Comparison of ENCODE assay signal across 1 cellular context in the genomic region with DNA sequence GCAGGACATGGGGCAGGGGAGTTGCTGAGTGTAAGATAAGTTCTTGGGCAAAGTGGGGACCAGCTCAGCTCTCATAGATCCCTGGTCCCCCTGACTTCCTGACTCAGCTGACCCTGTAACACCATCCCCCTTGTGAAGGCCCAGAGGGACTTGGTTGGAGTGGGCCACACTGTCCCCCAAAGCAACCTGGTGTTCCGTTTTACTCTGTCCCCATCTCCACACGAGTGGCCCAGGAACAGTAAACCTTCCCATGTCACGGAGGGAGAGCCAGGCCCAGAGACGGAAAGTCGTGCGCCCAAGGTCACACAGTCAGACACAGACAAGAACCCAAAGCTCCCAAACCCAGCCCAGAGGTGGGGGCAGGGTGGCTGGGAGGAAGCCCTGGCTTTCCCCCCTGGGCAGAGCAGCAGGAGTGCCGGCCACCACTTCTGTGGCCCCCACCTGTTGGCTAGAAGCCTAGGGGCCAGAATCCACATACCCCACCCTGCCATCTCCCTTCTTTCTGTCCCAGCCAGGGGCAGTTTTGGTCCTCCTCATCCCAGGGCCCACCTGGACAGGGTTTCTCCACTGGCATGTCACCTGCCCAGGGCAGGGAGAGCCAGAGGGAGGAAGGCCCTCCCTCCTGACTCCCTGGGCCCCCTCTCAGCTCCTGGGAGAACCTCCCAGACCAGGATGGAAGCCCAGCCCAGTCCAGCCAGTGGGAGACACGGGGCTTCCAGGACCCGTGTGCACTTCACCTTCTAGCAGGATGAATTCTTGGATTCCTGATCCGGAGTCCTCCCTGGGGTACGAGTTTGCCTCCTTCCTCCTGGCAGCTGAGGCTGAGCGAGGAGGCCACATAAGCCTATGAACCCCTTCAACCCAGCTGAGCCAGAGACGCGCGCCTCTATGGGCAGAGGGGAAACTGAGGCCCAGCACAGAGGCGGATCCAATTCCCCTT.
A peak's percentile ranks its signal among the peaks of the same experiment; 100 is the strongest.
TF ChIP-seq lines count a peak whose summit lies in the region.

No MANE protein-coding gene starts in this region.

TF ChIP-seq in HepG2, 621 proteins besides CTCF, POLR2A, EP300 and RAD21 (continues in another document):
- TF ChIP-seq, protein P1, sequence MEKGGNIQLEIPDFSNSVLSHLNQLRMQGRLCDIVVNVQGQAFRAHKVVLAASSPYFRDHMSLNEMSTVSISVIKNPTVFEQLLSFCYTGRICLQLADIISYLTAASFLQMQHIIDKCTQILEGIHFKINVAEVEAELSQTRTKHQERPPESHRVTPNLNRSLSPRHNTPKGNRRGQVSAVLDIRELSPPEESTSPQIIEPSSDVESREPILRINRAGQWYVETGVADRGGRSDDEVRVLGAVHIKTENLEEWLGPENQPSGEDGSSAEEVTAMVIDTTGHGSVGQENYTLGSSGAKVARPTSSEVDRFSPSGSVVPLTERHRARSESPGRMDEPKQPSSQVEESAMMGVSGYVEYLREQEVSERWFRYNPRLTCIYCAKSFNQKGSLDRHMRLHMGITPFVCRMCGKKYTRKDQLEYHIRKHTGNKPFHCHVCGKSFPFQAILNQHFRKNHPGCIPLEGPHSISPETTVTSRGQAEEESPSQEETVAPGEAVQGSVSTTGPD (CRISPR knock-in tag; IDR thresholded peaks at IDR 0.05) = no peak
- no peak for TF ChIP-seq GABPA (IDR thresholded peaks at IDR 0.05; ENCODE audit: low read depth, low read length)
- TF ChIP-seq GABPA (CRISPR knock-in tag; IDR thresholded peaks at IDR 0.05; ENCODE audit: low read depth) = no peak
- TF ChIP-seq, protein P2, sequence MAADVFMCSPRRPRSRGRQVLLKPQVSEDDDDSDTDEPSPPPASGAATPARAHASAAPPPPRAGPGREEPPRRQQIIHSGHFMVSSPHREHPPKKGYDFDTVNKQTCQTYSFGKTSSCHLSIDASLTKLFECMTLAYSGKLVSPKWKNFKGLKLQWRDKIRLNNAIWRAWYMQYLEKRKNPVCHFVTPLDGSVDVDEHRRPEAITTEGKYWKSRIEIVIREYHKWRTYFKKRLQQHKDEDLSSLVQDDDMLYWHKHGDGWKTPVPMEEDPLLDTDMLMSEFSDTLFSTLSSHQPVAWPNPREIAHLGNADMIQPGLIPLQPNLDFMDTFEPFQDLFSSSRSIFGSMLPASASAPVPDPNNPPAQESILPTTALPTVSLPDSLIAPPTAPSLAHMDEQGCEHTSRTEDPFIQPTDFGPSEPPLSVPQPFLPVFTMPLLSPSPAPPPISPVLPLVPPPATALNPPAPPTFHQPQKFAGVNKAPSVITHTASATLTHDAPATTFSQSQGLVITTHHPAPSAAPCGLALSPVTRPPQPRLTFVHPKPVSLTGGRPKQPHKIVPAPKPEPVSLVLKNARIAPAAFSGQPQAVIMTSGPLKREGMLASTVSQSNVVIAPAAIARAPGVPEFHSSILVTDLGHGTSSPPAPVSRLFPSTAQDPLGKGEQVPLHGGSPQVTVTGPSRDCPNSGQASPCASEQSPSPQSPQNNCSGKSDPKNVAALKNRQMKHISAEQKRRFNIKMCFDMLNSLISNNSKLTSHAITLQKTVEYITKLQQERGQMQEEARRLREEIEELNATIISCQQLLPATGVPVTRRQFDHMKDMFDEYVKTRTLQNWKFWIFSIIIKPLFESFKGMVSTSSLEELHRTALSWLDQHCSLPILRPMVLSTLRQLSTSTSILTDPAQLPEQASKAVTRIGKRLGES (CRISPR knock-in tag; IDR thresholded peaks at IDR 0.05; ENCODE audit: borderline replicate concordance) = no peak
- no peak for TF ChIP-seq ZNF136 (CRISPR knock-in tag; IDR thresholded peaks at IDR 0.05; ENCODE audit: low read depth)
- TF ChIP-seq ZNF12 (CRISPR knock-in tag; IDR thresholded peaks at IDR 0.05) = no peak
- no peak for TF ChIP-seq ZNF552 (CRISPR knock-in tag; IDR thresholded peaks at IDR 0.05; ENCODE audit: borderline replicate concordance)
- TF ChIP-seq SNAPC4 (CRISPR knock-in tag; IDR thresholded peaks at IDR 0.05) = no peak
- TF ChIP-seq NR2C2 (CRISPR knock-in tag; IDR thresholded peaks at IDR 0.05; ENCODE audit: borderline replicate concordance) = no peak
- TF ChIP-seq KDM6A (CRISPR knock-in tag; IDR thresholded peaks at IDR 0.05; ENCODE audit: low read depth) = no peak
- TF ChIP-seq, protein P3, sequence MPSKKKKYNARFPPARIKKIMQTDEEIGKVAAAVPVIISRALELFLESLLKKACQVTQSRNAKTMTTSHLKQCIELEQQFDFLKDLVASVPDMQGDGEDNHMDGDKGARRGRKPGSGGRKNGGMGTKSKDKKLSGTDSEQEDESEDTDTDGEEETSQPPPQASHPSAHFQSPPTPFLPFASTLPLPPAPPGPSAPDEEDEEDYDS (CRISPR knock-in tag; IDR thresholded peaks at IDR 0.05) = no peak
- no peak for TF ChIP-seq FOSL2 (CRISPR knock-in tag; IDR thresholded peaks at IDR 0.05)
- TF ChIP-seq ZFP36 (IDR thresholded peaks at IDR 0.05; ENCODE audit: borderline replicate concordance, low read depth, low read length, partially characterized antibody) = no peak
- no peak for TF ChIP-seq ZNF550 (CRISPR knock-in tag; IDR thresholded peaks at IDR 0.05; ENCODE audit: borderline replicate concordance)
- no peak for TF ChIP-seq MTF1 (CRISPR knock-in tag; IDR thresholded peaks at IDR 0.05)
- no peak for TF ChIP-seq ATAD3A (CRISPR knock-in tag; IDR thresholded peaks at IDR 0.05)
- no peak for TF ChIP-seq ZNF317 (CRISPR knock-in tag; IDR thresholded peaks at IDR 0.05)
- no peak for TF ChIP-seq SOX6 (IDR thresholded peaks at IDR 0.05)
- TF ChIP-seq SOX6 (CRISPR knock-in tag; IDR thresholded peaks at IDR 0.05) = no peak
- peak; percentile 92 for TF ChIP-seq ZNF768 (CRISPR knock-in tag; IDR thresholded peaks at IDR 0.05)
- TF ChIP-seq ZKSCAN1 (IDR thresholded peaks at IDR 0.05; ENCODE audit: low read length) = no peak
- TF ChIP-seq ZNF263 (CRISPR knock-in tag; IDR thresholded peaks at IDR 0.05) = peak; percentile 92
- TF ChIP-seq ZNF30 (CRISPR knock-in tag; IDR thresholded peaks at IDR 0.05) = no peak
- no peak for TF ChIP-seq DDIT3 (CRISPR knock-in tag; IDR thresholded peaks at IDR 0.05)
- TF ChIP-seq, protein P4, sequence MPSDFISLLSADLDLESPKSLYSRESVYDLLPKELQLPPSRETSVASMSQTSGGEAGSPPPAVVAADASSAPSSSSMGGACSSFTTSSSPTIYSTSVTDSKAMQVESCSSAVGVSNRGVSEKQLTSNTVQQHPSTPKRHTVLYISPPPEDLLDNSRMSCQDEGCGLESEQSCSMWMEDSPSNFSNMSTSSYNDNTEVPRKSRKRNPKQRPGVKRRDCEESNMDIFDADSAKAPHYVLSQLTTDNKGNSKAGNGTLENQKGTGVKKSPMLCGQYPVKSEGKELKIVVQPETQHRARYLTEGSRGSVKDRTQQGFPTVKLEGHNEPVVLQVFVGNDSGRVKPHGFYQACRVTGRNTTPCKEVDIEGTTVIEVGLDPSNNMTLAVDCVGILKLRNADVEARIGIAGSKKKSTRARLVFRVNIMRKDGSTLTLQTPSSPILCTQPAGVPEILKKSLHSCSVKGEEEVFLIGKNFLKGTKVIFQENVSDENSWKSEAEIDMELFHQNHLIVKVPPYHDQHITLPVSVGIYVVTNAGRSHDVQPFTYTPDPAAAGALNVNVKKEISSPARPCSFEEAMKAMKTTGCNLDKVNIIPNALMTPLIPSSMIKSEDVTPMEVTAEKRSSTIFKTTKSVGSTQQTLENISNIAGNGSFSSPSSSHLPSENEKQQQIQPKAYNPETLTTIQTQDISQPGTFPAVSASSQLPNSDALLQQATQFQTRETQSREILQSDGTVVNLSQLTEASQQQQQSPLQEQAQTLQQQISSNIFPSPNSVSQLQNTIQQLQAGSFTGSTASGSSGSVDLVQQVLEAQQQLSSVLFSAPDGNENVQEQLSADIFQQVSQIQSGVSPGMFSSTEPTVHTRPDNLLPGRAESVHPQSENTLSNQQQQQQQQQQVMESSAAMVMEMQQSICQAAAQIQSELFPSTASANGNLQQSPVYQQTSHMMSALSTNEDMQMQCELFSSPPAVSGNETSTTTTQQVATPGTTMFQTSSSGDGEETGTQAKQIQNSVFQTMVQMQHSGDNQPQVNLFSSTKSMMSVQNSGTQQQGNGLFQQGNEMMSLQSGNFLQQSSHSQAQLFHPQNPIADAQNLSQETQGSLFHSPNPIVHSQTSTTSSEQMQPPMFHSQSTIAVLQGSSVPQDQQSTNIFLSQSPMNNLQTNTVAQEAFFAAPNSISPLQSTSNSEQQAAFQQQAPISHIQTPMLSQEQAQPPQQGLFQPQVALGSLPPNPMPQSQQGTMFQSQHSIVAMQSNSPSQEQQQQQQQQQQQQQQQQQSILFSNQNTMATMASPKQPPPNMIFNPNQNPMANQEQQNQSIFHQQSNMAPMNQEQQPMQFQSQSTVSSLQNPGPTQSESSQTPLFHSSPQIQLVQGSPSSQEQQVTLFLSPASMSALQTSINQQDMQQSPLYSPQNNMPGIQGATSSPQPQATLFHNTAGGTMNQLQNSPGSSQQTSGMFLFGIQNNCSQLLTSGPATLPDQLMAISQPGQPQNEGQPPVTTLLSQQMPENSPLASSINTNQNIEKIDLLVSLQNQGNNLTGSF (CRISPR knock-in tag; IDR thresholded peaks at IDR 0.05) = no peak
- TF ChIP-seq ZNF350 (CRISPR knock-in tag; IDR thresholded peaks at IDR 0.05; ENCODE audit: borderline replicate concordance, low read depth) = no peak
- TF ChIP-seq ZNF598 (CRISPR knock-in tag; IDR thresholded peaks at IDR 0.05; ENCODE audit: borderline replicate concordance) = no peak
- no peak for TF ChIP-seq ZNF329 (CRISPR knock-in tag; IDR thresholded peaks at IDR 0.05; ENCODE audit: low read depth)
- TF ChIP-seq CHD4 (IDR thresholded peaks at IDR 0.05; ENCODE audit: borderline replicate concordance, low read length) = no peak
- TF ChIP-seq MED8 (CRISPR knock-in tag; IDR thresholded peaks at IDR 0.05; ENCODE audit: insufficient replicate concordance) = no peak
- TF ChIP-seq, protein P5, sequence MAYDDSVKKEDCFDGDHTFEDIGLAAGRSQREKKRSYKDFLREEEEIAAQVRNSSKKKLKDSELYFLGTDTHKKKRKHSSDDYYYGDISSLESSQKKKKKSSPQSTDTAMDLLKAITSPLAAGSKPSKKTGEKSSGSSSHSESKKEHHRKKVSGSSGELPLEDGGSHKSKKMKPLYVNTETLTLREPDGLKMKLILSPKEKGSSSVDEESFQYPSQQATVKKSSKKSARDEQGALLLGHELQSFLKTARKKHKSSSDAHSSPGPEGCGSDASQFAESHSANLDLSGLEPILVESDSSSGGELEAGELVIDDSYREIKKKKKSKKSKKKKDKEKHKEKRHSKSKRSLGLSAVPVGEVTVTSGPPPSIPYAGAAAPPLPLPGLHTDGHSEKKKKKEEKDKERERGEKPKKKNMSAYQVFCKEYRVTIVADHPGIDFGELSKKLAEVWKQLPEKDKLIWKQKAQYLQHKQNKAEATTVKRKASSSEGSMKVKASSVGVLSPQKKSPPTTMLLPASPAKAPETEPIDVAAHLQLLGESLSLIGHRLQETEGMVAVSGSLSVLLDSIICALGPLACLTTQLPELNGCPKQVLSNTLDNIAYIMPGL (CRISPR knock-in tag; IDR thresholded peaks at IDR 0.05; ENCODE audit: borderline replicate concordance in 1 of 2, low read depth in 1 of 2) = no peak
- no peak for TF ChIP-seq MBD4 (IDR thresholded peaks at IDR 0.05; ENCODE audit: borderline replicate concordance, low read length)
- TF ChIP-seq, protein P6, sequence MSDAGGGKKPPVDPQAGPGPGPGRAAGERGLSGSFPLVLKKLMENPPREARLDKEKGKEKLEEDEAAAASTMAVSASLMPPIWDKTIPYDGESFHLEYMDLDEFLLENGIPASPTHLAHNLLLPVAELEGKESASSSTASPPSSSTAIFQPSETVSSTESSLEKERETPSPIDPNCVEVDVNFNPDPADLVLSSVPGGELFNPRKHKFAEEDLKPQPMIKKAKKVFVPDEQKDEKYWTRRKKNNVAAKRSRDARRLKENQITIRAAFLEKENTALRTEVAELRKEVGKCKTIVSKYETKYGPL (CRISPR knock-in tag; IDR thresholded peaks at IDR 0.05) = no peak
- TF ChIP-seq, protein P7, sequence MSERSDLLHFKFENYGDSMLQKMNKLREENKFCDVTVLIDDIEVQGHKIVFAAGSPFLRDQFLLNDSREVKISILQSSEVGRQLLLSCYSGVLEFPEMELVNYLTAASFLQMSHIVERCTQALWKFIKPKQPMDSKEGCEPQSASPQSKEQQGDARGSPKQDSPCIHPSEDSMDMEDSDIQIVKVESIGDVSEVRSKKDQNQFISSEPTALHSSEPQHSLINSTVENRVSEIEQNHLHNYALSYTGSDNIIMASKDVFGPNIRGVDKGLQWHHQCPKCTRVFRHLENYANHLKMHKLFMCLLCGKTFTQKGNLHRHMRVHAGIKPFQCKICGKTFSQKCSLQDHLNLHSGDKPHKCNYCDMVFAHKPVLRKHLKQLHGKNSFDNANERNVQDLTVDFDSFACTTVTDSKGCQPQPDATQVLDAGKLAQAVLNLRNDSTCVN (CRISPR knock-in tag; IDR thresholded peaks at IDR 0.05; ENCODE audit: borderline replicate concordance) = 0 out of 2 replicates have a peak, but pooled peaks have one; percentile 1
- no peak for TF ChIP-seq MTF2 (CRISPR knock-in tag; IDR thresholded peaks at IDR 0.05; ENCODE audit: borderline replicate concordance)
